ENCODE assay signal across 8 cellular contexts in the genomic region with DNA sequence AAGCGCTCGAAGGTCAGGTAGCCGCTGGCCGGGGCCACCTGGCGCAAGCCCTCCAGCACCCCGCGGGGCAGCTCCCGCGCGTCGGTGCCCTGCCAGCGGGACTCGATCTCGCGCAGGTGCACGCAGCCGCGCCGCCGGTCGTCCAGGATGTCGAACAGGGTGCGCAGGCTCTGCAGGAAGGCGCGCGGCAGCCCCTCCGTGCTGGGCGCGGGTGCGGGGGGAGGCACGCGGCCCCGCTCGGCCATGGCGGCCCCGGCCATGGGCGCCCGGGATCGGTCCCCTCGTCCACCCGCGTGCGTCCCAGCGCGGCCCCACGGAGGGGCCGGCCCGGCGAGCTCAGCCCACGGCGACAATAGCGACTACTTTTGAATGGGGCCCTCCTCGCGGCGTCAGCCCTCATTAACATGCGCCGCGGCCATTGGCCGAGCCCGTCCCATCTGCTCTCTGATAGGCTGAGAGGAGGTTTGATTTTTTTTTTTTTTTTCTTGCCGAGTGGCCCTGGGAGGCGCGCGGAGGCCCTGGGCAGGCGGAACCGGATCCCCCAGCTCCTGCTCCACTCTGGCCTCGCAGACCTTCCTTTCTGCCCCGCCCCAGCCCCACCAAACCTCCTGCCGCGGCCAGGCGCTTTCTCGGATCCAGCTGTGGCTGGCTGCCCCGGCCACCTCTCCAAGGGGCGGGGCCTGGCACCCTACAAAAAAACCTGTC. TPM values are rescaled to one million over a fixed set of nuclear protein-coding genes. Genes with fewer than 3 reads are reported as not detected.
DNase-seq lines count a peak whose midpoint lies in the region; ATAC-seq and TF ChIP-seq lines count a peak whose summit lies in the region.

A gene with protein sequence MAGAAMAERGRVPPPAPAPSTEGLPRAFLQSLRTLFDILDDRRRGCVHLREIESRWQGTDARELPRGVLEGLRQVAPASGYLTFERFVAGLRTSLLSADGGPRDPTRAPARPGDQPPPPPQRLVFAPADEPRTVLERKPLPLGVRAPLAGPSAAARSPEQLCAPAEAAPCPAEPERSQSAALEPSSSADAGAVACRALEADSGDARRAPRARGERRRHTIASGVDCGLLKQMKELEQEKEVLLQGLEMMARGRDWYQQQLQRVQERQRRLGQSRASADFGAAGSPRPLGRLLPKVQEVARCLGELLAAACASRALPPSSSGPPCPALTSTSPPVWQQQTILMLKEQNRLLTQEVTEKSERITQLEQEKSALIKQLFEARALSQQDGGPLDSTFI (minus strand): TSS at position 357 of the 705 bp plus-strand sequence. CDS start 97 bp downstream, at position 260.

- BruUV-seq in HCT116 (replicated peaks; lab: Mats Ljungman, UMichigan), result no TSS peak

- peaks cover 24 to 42% of the 10 kb centered on the region in 2 experiments for H3K4me1 ChIP-seq in HCT116 (ENCODE audit: control insufficient read depth in 1 of 2, insufficient read depth in 2 of 2, low read length in 2 of 2)
- H3K4me1 ChIP-seq in SJSA1 (replicated peaks), result peaks cover 33% of the 10 kb centered on the region
- H3K4me1 ChIP-seq in neutrophil (ENCODE audit: control insufficient read depth in 1 of 2, insufficient read depth in 1 of 2, low read depth in 1 of 2, low read length in 1 of 2), result peaks cover 60 to 68% of the 10 kb centered on the region in 2 experiments
- peaks cover 35% of the 10 kb centered on the region for H3K4me1 ChIP-seq in suprapubic skin

- H3K79me2 ChIP-seq in HCT116 (ENCODE audit: insufficient read depth, low read length), result peaks cover 47% of the 10 kb centered on the region

- CTCF ChIA-PET in HCT116 (lab: Charles Lee), result interaction anchor here (0.6 to 4.7 kb wide), 10 partner anchors 12 to 166 kb away, joined by 3 to 49 read pairs (median 6); a partner anchor contains a TSS

- peak; percentile 73 for ATAC-seq in HCT116

- H3K4me3 ChIP-seq in HCT116 (replicated peaks in 1 of 2; ENCODE audit: low read depth in 1 of 2, low read length in 2 of 2) (peak within 1 kb of the TSS; percentile 80 to 82), SJSA1 (peak within 1 kb of the TSS; percentile 70), neutrophil (ENCODE audit: low read depth in 1 of 2, low read length in 1 of 2) (peak within 1 kb of the TSS; percentile 55 to 58), suprapubic skin (peak within 1 kb of the TSS; percentile 56)

- no peaks in the 10 kb centered on the region for H3K27me3 ChIP-seq in HCT116 (ENCODE audit: insufficient read depth, low read length)
- no peaks in the 10 kb centered on the region for H3K27me3 ChIP-seq in SJSA1 (replicated peaks)
- peaks cover 41% of the 10 kb centered on the region for H3K27me3 ChIP-seq in neutrophil
- H3K27me3 ChIP-seq in suprapubic skin, result peaks cover 18% of the 10 kb centered on the region

- H4K20me1 ChIP-seq in HCT116 (ENCODE audit: insufficient read depth), result no peaks in the 10 kb centered on the region; the same call in 1 of the 2 replicates

- WGBS in suprapubic skin, result under 1% methylated on average over 42 of the region's 74 CpGs

- intact Hi-C loops in HCT116 (cut with micrococcal nuclease), result no loop called here

- H2AFZ ChIP-seq in HCT116 (ENCODE audit: low read depth, low read length, poor library complexity, severe bottlenecking), result no peak within 1 kb of the TSS

- H3K4me2 ChIP-seq in HCT116 (ENCODE audit: low read length), result peak within 1 kb of the TSS; percentile 93

- H3K9me3 ChIP-seq in HCT116 (ENCODE audit: control insufficient read depth in 1 of 2, insufficient read depth in 1 of 2, low read depth in 1 of 2, low read length in 2 of 2) (no peaks in the 10 kb centered on the region), SJSA1 (replicated peaks) (0 out of 2 replicates have a peak, but pooled peaks cover 3% of the 10 kb centered on the region), neutrophil (no peaks in the 10 kb centered on the region), suprapubic skin (no peaks in the 10 kb centered on the region)

- TF ChIP-seq POLR2A in HCT116 (IDR thresholded peaks at IDR 0.05; ENCODE audit: borderline replicate concordance, extremely low read depth, insufficient read depth, insufficient read length) (peak; percentile 64), suprapubic skin (IDR thresholded peaks at IDR 0.05) (no peak)

- RAD21 ChIA-PET in HCT116 (lab: Charles Lee; ENCODE audit: low non-redundant PET in 1 of 2, low total read pairs in 2 of 2, uncharacterized antibody in 2 of 2, unreplicated experiment in 2 of 2), result interaction anchor here in 1 of 2 experiments (0.7 to 1.2 kb wide), 3 partner anchors 24 to 685 kb away, joined by 3 to 4 read pairs (median 3); no protein-coding TSS in a partner anchor

- H3K27ac ChIP-seq in HCT116 (ENCODE audit: low read depth, low read length), result peak within 1 kb of the TSS; percentile 64
- no peak within 1 kb of the TSS for H3K27ac ChIP-seq in SJSA1
- H3K27ac ChIP-seq in neutrophil, result peak within 1 kb of the TSS; percentile 51
- H3K27ac ChIP-seq in suprapubic skin, result peak within 1 kb of the TSS; percentile 66

- H3K36me3 ChIP-seq in HCT116 (ENCODE audit: control insufficient read depth in 1 of 2, insufficient read depth in 2 of 2, low read length in 2 of 2) (peaks cover 0 to 4% of the 10 kb centered on the region in 2 experiments; a peak in 1 of 4 replicates), SJSA1 (peaks cover 7% of the 10 kb centered on the region; the same call in 1 of the 2 replicates), neutrophil (no peaks in the 10 kb centered on the region), suprapubic skin (no peaks in the 10 kb centered on the region)

- POLR2A ChIA-PET in HCT116 (lab: Charles Lee), result interaction anchor here (0.9 to 5.1 kb wide), 5 partner anchors 12 to 170 kb away, joined by 3 to 43 read pairs (median 4); a partner anchor contains a TSS

- no peaks in the 10 kb centered on the region for H3K9me2 ChIP-seq in HCT116 (ENCODE audit: insufficient read depth)

- no peak for TF ChIP-seq CTCF in HCT116 (IDR thresholded peaks at IDR 0.05 in 2 of 3, conservative IDR thresholded peaks at IDR 0.05 in 1 of 3; ENCODE audit: borderline replicate concordance in 1 of 3, insufficient read depth in 1 of 3, low read depth in 2 of 3, low read length in 2 of 3)
- peak; percentile 19 for TF ChIP-seq CTCF in neutrophil (IDR thresholded peaks at IDR 0.05)
- no peak for TF ChIP-seq CTCF in suprapubic skin (IDR thresholded peaks at IDR 0.05)

- no peak for TF ChIP-seq EP300 in suprapubic skin (IDR thresholded peaks at IDR 0.05)

- DNase-seq in ELR (ENCODE audit: low read depth) (peak; percentile 93), HCT116 (ENCODE audit: low read depth, low spot score) (peak; percentile 83), NAMALWA (ENCODE audit: low spot score) (peak; percentile 93), SJSA1 (ENCODE audit: low read depth in 1 of 2, low spot score in 2 of 2) (peak; percentile 77 to 79), activated gamma-delta T cell treated with Interleukin-2 at 50 U/mL for 16 hours (peak; percentile 78), foreskin melanocyte (peak; percentile 75), suprapubic skin (ENCODE audit: low spot score in 2 of 2) (peak; percentile 90 to 95)

- TF ChIP-seq RAD21 in HCT116 (IDR thresholded peaks at IDR 0.05; ENCODE audit: low read depth), result no peak

- peak within 1 kb of the TSS; percentile 89 for H3K9ac ChIP-seq in HCT116 (ENCODE audit: low read length)

TF ChIP-seq in HCT116, 20 proteins besides CTCF, POLR2A, EP300 and RAD21:
- TF ChIP-seq, protein P1, sequence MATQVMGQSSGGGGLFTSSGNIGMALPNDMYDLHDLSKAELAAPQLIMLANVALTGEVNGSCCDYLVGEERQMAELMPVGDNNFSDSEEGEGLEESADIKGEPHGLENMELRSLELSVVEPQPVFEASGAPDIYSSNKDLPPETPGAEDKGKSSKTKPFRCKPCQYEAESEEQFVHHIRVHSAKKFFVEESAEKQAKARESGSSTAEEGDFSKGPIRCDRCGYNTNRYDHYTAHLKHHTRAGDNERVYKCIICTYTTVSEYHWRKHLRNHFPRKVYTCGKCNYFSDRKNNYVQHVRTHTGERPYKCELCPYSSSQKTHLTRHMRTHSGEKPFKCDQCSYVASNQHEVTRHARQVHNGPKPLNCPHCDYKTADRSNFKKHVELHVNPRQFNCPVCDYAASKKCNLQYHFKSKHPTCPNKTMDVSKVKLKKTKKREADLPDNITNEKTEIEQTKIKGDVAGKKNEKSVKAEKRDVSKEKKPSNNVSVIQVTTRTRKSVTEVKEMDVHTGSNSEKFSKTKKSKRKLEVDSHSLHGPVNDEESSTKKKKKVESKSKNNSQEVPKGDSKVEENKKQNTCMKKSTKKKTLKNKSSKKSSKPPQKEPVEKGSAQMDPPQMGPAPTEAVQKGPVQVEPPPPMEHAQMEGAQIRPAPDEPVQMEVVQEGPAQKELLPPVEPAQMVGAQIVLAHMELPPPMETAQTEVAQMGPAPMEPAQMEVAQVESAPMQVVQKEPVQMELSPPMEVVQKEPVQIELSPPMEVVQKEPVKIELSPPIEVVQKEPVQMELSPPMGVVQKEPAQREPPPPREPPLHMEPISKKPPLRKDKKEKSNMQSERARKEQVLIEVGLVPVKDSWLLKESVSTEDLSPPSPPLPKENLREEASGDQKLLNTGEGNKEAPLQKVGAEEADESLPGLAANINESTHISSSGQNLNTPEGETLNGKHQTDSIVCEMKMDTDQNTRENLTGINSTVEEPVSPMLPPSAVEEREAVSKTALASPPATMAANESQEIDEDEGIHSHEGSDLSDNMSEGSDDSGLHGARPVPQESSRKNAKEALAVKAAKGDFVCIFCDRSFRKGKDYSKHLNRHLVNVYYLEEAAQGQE (IDR thresholded peaks at IDR 0.05; ENCODE audit: low read depth), result no peak
- TF ChIP-seq EZH2phosphoT487 (IDR thresholded peaks at IDR 0.05; ENCODE audit: borderline replicate concordance) (no peak), TCF7L2 (IDR thresholded peaks at IDR 0.05; ENCODE audit: borderline replicate concordance, extremely low read depth, insufficient read depth, insufficient read length) (peak; percentile 44), POLR2AphosphoS5 (IDR thresholded peaks at IDR 0.05; ENCODE audit: low read depth, low read length) (peak; percentile 90), ZFX (IDR thresholded peaks at IDR 0.05) (peak; percentile 43; the same call in 1 of the 2 replicates)

RNA-seq across cellular contexts. Expression of the gene that starts here (rescaled TPM):
- total RNA-seq in HCT116 (2021; ENCODE audit: unreplicated experiment) (71.7 TPM), suprapubic skin (10 to 100 TPM in 3 of 4 donors, 1 to 10 TPM in 1; 8.2 to 13.6 (median 13.3) TPM)
- polyA plus RNA-seq in HCT116 (2012), result 48.5 and 59.4 TPM in 2 replicates
- 21.5 and 24.9 TPM in 2 replicates for total RNA-seq in SJSA1 (2014; rRNA removed; shearing (Covaris generic))
